ENCODE assay signal across 30 cellular contexts in genomic region chr1:69827732-69828131, GRCh38.
"Had no signal": no experiment of that assay in that cellular context is flagged by ENCODE, and none has a peak within 500 bp of the region (broad histone marks: within the 10 kb centered on the region; RNA-seq: fewer than 3 reads in every experiment).

No MANE protein-coding gene starts in this region.

- H3K27me3 ChIP-seq: ascending aorta, brain microvascular endothelial cell, esophagus muscularis mucosa, foreskin keratinocyte, gastrocnemius medialis, heart right ventricle had no signal

- H3K4me1 ChIP-seq: ascending aorta, esophagus muscularis mucosa, foreskin keratinocyte, gastrocnemius medialis, heart right ventricle had no signal

- H3K4me3 ChIP-seq: ascending aorta, esophagus muscularis mucosa, gastrocnemius medialis, heart right ventricle had no signal

- ATAC-seq: activated naive CD4-positive, alpha-beta T cell treated with anti-CD3 and anti-CD28 coated beads, Interleukin-2, amount 50 U/mL, for 72 hours; activated T-cell treated with anti-CD3 and anti-CD28 coated beads, Interleukin-2, amount 50 U/mL, for 72 hours; effector memory CD8-positive, alpha-beta T cell; foreskin keratinocyte; gastrocnemius medialis; heart right ventricle; T-helper 17 cell had no signal

- FAIRE-seq: colon had no signal

- H3K9me3 ChIP-seq: ascending aorta, esophagus muscularis mucosa, gastrocnemius medialis, heart right ventricle had no signal

- H3K36me3 ChIP-seq: ascending aorta, brain microvascular endothelial cell, esophagus muscularis mucosa, gastrocnemius medialis, heart right ventricle had no signal

- DNase-seq: activated CD4-positive, alpha-beta memory T cell treated with anti-CD3 and anti-CD28 coated beads, Interleukin-2, amount 10 ng/mL, durations not matched to agents 7 days and 5 days; activated CD4-positive, alpha-beta T cell treated with anti-CD3 and anti-CD28 coated beads for 1 hour; activated CD4-positive, alpha-beta T cell treated with anti-CD3 and anti-CD28 coated beads for 4 hours; activated CD4-positive, alpha-beta T cell treated with anti-CD3 and anti-CD28 coated beads, Interleukin-2, amount 10 ng/mL, durations not matched to agents 7 days and 5 days; activated CD4-positive, alpha-beta T cell treated with anti-CD3 and anti-CD28 coated beads, Interleukin-2, amount 50 U/mL, for 4 hours; activated CD4-positive, CD25-positive, alpha-beta regulatory T cell; activated CD8-positive, alpha-beta memory T cell treated with anti-CD3 and anti-CD28 coated beads, Interleukin-2, amount 50 U/mL, for 48 hours; activated gamma-delta T cell; activated naive CD4-positive, alpha-beta T cell; activated naive CD4-positive, alpha-beta T cell treated with anti-CD3 and anti-CD28 coated beads, Interleukin-2, amount 10 ng/mL, durations not matched to agents 7 days and 5 days; activated naive CD8-positive, alpha-beta T cell treated with anti-CD3 and anti-CD28 coated beads, Interleukin-2, amount 10 ng/mL, durations not matched to agents 7 days and 5 days; activated T-cell treated with anti-CD3 and anti-CD28 coated beads for 4 hours; activated T-cell treated with anti-CD3 and anti-CD28 coated beads, Interleukin-2, amount 50 U/mL, for 24 hours; activated T-cell treated with anti-CD3 and anti-CD28 coated beads, Interleukin-2, amount 50 U/mL, for 72 hours; brain microvascular endothelial cell; caudate nucleus; cortex of kidney; dermis blood vessel endothelial cell; effector CD4-positive, alpha-beta T cell; effector memory CD8-positive, alpha-beta T cell; erythroblast; foreskin keratinocyte; gastrocnemius medialis; heart right ventricle; T-helper 1 cell; T-helper 17 cell had no signal

- H3K27ac ChIP-seq: ascending aorta, brain microvascular endothelial cell, esophagus muscularis mucosa, foreskin keratinocyte, gastrocnemius medialis, heart right ventricle had no signal
